Comparison of ENCODE assay signal across 8 cellular contexts in genomic region chr4:1683371-1683902, GRCh38. TPM values are rescaled to one million over a fixed set of nuclear protein-coding genes. Genes with fewer than 3 reads are reported as not detected.
DNase-seq lines count a peak whose midpoint lies in the region; ATAC-seq, FAIRE-seq and TF ChIP-seq lines count a peak whose summit lies in the region.

No MANE protein-coding gene starts in this region.

- peak; percentile 1 for ATAC-seq in left lung
- peak; percentile 3 for ATAC-seq in stimulated activated effector memory CD8-positive, alpha-beta T cell treated with anti-CD3 and anti-CD28 coated beads, Interleukin-12 subunit alpha, Interleukin-12 subunit beta, amount 100 ng/mL, for 72 hours

- peak overlapping the region; percentile 68 for H3K4me3 Mint-ChIP-seq in stimulated activated effector memory CD8-positive, alpha-beta T cell treated with anti-CD3 and anti-CD28 coated beads, Interleukin-12 subunit alpha, Interleukin-12 subunit beta, amount 100 ng/mL, for 72 hours

- DNase-seq in Caki2 (ENCODE audit: low read depth) (peak; percentile 53), H54 (ENCODE audit: insufficient read length, low spot score) (peak; percentile 47), RWPE1 (ENCODE audit: low spot score) (peak; percentile 30), choroid plexus epithelial cell (ENCODE audit: low read depth) (peak; percentile 94), left lung (no peak), GM10248 (ENCODE audit: extremely low spot score) (no peak), GOT3 (lab: John Stamatoyannopoulos, UW) (no peak)
- DNase-seq in stimulated activated effector memory CD8-positive, alpha-beta T cell treated with anti-CD3 and anti-CD28 coated beads, Interleukin-12 subunit alpha, Interleukin-12 subunit beta, amount 100 ng/mL, for 72 hours (ENCODE audit: low spot score in 2 of 2), result no peak

- in situ Hi-C loops in Caki2 (cut with HindIII; ENCODE audit: low pct_unique_long_range_greater_than_20kb, low sequenced_read_pairs), result no loop called here

- H3K27ac ChIP-seq in RWPE1, result peak overlapping the region; percentile 90
- peak overlapping the region; percentile 71 to 77 for H3K27ac ChIP-seq in left lung

- peak overlapping the region; percentile 37 for H3K27ac Mint-ChIP-seq in stimulated activated effector memory CD8-positive, alpha-beta T cell treated with anti-CD3 and anti-CD28 coated beads, Interleukin-12 subunit alpha, Interleukin-12 subunit beta, amount 100 ng/mL, for 72 hours

- H3K4me1 Mint-ChIP-seq in stimulated activated effector memory CD8-positive, alpha-beta T cell treated with anti-CD3 and anti-CD28 coated beads, Interleukin-12 subunit alpha, Interleukin-12 subunit beta, amount 100 ng/mL, for 72 hours, result peaks cover 9% of the 10 kb centered on the region

- H3K4me1 ChIP-seq in left lung, result peaks cover 0 to 21% of the 10 kb centered on the region in 2 donors

- CTCF ChIA-PET in RWPE1 (lab: Yijun Ruan, JAX), result no interaction called here
- CTCF ChIA-PET in GM10248 (lab: Yijun Ruan, JAX), result interaction anchor here (1.6 to 2.7 kb wide), 2 partner anchors 10 to 54 kb away, joined by 4 to 15 read pairs; no protein-coding TSS in a partner anchor

- peak overlapping the region; percentile 62 for H3K4me3 ChIP-seq in choroid plexus epithelial cell (ENCODE audit: low read depth, low read length)
- peak overlapping the region; percentile 50 to 52 for H3K4me3 ChIP-seq in left lung

- POLR2A ChIA-PET in RWPE1 (lab: Yijun Ruan, JAX; ENCODE audit: low non-redundant PET) (no interaction called here), GM10248 (lab: Yijun Ruan, JAX) (no interaction called here)

- no peaks in the 10 kb centered on the region for H3K36me3 Mint-ChIP-seq in stimulated activated effector memory CD8-positive, alpha-beta T cell treated with anti-CD3 and anti-CD28 coated beads, Interleukin-12 subunit alpha, Interleukin-12 subunit beta, amount 100 ng/mL, for 72 hours

- intact Hi-C loops in left lung (cut with DNase I), result no loop called here

- FAIRE-seq in H54 (lab: Jason Lieb, UNC), result no peak

- TF ChIP-seq CTCF in RWPE1 (conservative IDR thresholded peaks at IDR 0.05; ENCODE audit: low read depth) (no peak), choroid plexus epithelial cell (conservative IDR thresholded peaks at IDR 0.05; ENCODE audit: low read depth, low read length) (no peak), left lung (IDR thresholded peaks at IDR 0.05) (no peak), GM10248 (IDR thresholded peaks at IDR 0.05; ENCODE audit: control extremely low read depth, extremely low read depth, low read depth, missing control alignments) (no peak)

- H3K9me3 ChIP-seq in left lung, result no peaks in the 10 kb centered on the region

- no peaks in the 10 kb centered on the region for H3K9me3 Mint-ChIP-seq in stimulated activated effector memory CD8-positive, alpha-beta T cell treated with anti-CD3 and anti-CD28 coated beads, Interleukin-12 subunit alpha, Interleukin-12 subunit beta, amount 100 ng/mL, for 72 hours

- TF ChIP-seq POLR2A in H54 (IDR thresholded peaks at IDR 0.05; ENCODE audit: low read depth, low read length), result no peak

- H3K36me3 ChIP-seq in left lung, result no peaks in the 10 kb centered on the region

- H3K27me3 ChIP-seq in left lung, result no peaks in the 10 kb centered on the region

RNA-seq across cellular contexts. Expression of gene FAM53A, which starts 0.7 kb away (rescaled TPM):
- total RNA-seq in Caki2 (2014; rRNA removed; shearing (Covaris generic); ENCODE audit: low replicate concordance), result 3.2 and 5.2 TPM in 2 replicates
- 1 to 10 TPM; 1.8 to 1.9 TPM for total RNA-seq in left lung

RNA-seq across cellular contexts. Expression of gene SLBP, which starts 28.7 kb away (rescaled TPM):
- 86.1 and 93.8 TPM in 2 replicates for total RNA-seq in Caki2 (2014; rRNA removed; shearing (Covaris generic); ENCODE audit: low replicate concordance)
- 10 to 100 TPM; 39.1 to 42.8 TPM for total RNA-seq in left lung

RNA-seq across cellular contexts. Expression of gene TMEM129, which starts 37.7 kb away (rescaled TPM):
- 52.7 and 59.2 TPM in 2 replicates for total RNA-seq in Caki2 (2014; rRNA removed; shearing (Covaris generic); ENCODE audit: low replicate concordance)
- total RNA-seq in left lung, result 10 to 100 TPM; 36.8 to 41.1 TPM

RNA-seq across cellular contexts. Expression of gene TACC3, which starts 37.9 kb away (rescaled TPM):
- total RNA-seq in Caki2 (2014; rRNA removed; shearing (Covaris generic); ENCODE audit: low replicate concordance), result 106 and 111 TPM in 2 replicates
- total RNA-seq in left lung, result 10 to 100 TPM; 20.3 to 28.1 TPM

Comparison
In these comparisons a context has a peak if more than half of its experiments do, and no peak if none do; other contexts are left out.
1. DNase-seq: peak in Caki2 (single experiment), H54 (single experiment), RWPE1 (single experiment) and choroid plexus epithelial cell (single experiment); none in left lung (0 of 2), stimulated activated effector memory CD8-positive, alpha-beta T cell treated with anti-CD3 and anti-CD28 coated beads, Interleukin-12 subunit alpha, Interleukin-12 subunit beta, amount 100 ng/mL, for 72 hours (0 of 2), GM10248 (single experiment) and GOT3 (single experiment).